8 cellular contexts compared by ENCODE assay signal in genomic region chr1:15617173-15617873, GRCh38. TPM values are rescaled to one million over a fixed set of nuclear protein-coding genes. Genes with fewer than 3 reads are reported as not detected.
DNase-seq lines count a peak whose midpoint lies in the region; ATAC-seq and TF ChIP-seq lines count a peak whose summit lies in the region.

DDI2 (plus strand) TSS chr1:15617458; CDS start chr1:15617671, 213 bp downstream.

- H3K27ac ChIP-seq in adipose tissue (ENCODE audit: low read depth, low read length) (peak within 1 kb of the TSS; percentile 89), heart left ventricle (peak within 1 kb of the TSS; percentile 82 to 99 (median 94)), transverse colon (peak within 1 kb of the TSS; percentile 92 to 100 (median 98))

- DNase-seq in GM12864 (ENCODE audit: low read depth) (peak; percentile 74), NCI-H1436 treated with DMSO at 0.1 percent for 48 hours (lab: John Stamatoyannopoulos, UW) (peak; percentile 81), T-cell (peak; percentile 84 to 93 (median 90)), heart left ventricle (peak; percentile 97 to 98 (median 97)), pons (ENCODE audit: low spot score) (peak; percentile 98), transverse colon (peak; percentile 98)

- peak within 1 kb of the TSS; percentile 91 to 92 for H3K27ac Mint-ChIP-seq in T-cell

- H3K27me3 ChIP-seq in heart left ventricle (no peaks in the 10 kb centered on the region), transverse colon (no peaks in the 10 kb centered on the region)

- H3K36me3 ChIP-seq in heart left ventricle (no peaks in the 10 kb centered on the region), transverse colon (no peaks in the 10 kb centered on the region)

- peaks cover 44 to 52% (median 44%) of the 10 kb centered on the region in 3 donors for H3K4me1 Mint-ChIP-seq in T-cell

- POLR2A ChIA-PET in T-cell (lab: Charles Lee) = no interaction called here

- TF ChIP-seq EP300 in transverse colon (IDR thresholded peaks at IDR 0.05; ENCODE audit: low read depth) = no peak

- ATAC-seq in HG02798 (IDR thresholded peaks at IDR 0.05; ENCODE audit: poor library complexity, unreplicated experiment) = peak; percentile 86
- peak; percentile 91 to 96 (median 94) for ATAC-seq in T-cell (replicated peaks in 1 of 4)
- peak; percentile 77 to 96 (median 94) for ATAC-seq in heart left ventricle

- intact Hi-C loops in heart left ventricle (cut with DNase I) (loop anchor here in 4 of 10 donors (1.0 to 5.0 kb wide), 5 partner anchors 14 to 91 kb away; partner anchors contain the start of genes DNAJC16 (in 3 of the 4) and PLEKHM2 (in 1 of the 4)), transverse colon (cut with DNase I; ENCODE audit: low total_unique reads) (no loop called here)

- TF ChIP-seq POLR2A in heart left ventricle (IDR thresholded peaks at IDR 0.05) (peak; percentile 51 to 94), transverse colon (IDR thresholded peaks at IDR 0.05) (peak; percentile 78)

- CTCF ChIA-PET in T-cell (lab: Charles Lee) = interaction anchor here in 1 of 2 donors (0.5 to 2.1 kb wide), 3 partner anchors 14 to 68 kb away, joined by 3 to 9 read pairs (median 4); no protein-coding TSS in a partner anchor

- in situ Hi-C loops in transverse colon (cut with MboI; ENCODE audit: low pct_ligation_motif_present in 1 of 4, low pct_unique_long_range_greater_than_20kb in 1 of 4, low sequenced_read_pairs in 3 of 4) = no loop called here

- WGBS in adipose tissue, 3 donors = 0 to 1% (median 0%) methylated on average over 60 to 74 of the region's 76 CpGs
- 0 to 1% (median 1%) methylated on average over 14 to 76 of the region's 76 CpGs for WGBS in heart left ventricle, 4 donors
- 0 to 1% methylated on average over 3 to 40 of the region's 76 CpGs for WGBS in transverse colon (ENCODE audit: low coverage in 1 of 2), 2 donors

- H3K36me3 Mint-ChIP-seq in T-cell = peaks cover 7% of the 10 kb centered on the region

- H3K4me3 Mint-ChIP-seq in T-cell = peak within 1 kb of the TSS; percentile 90 to 95 (median 92)

- no peaks in the 10 kb centered on the region for H3K27me3 Mint-ChIP-seq in T-cell

- H3K9me3 ChIP-seq in heart left ventricle = no peaks in the 10 kb centered on the region
- no peaks in the 10 kb centered on the region for H3K9me3 ChIP-seq in transverse colon

- peaks cover 8 to 51% (median 39%) of the 10 kb centered on the region in 12 donors for H3K4me1 ChIP-seq in heart left ventricle
- peaks cover 24 to 50% (median 30%) of the 10 kb centered on the region in 4 donors for H3K4me1 ChIP-seq in transverse colon

- H3K4me3 ChIP-seq in GM12864 (ENCODE audit: low read depth, low read length) (peak within 1 kb of the TSS; percentile 74), heart left ventricle (peak within 1 kb of the TSS; percentile 81 to 98 (median 92)), transverse colon (peak within 1 kb of the TSS; percentile 79 to 93 (median 82))

- H3K9me3 Mint-ChIP-seq in T-cell = no peaks in the 10 kb centered on the region

- TF ChIP-seq CTCF in GM12864 (IDR thresholded peaks at IDR 0.05; ENCODE audit: low read depth, low read length, missing control alignments) (no peak), heart left ventricle (IDR thresholded peaks at IDR 0.05) (no peak), transverse colon (IDR thresholded peaks at IDR 0.05) (no peak)

RNA-seq across cellular contexts. Expression of gene DDI2, which starts in this region (rescaled TPM):
- total RNA-seq in T-cell = 10 to 100 TPM; 32.4 to 62.2 (median 60.5) TPM
- polyA plus RNA-seq in adipose tissue = 10 to 100 TPM in 1 of 3 donors, 1 to 10 TPM in 2; 4.2 to 10.4 (median 8.5) TPM
- total RNA-seq in heart left ventricle = 10 to 100 TPM; 15.0 to 33.5 (median 24.5) TPM
- 1 to 10 TPM; 6.2 to 9.4 TPM for polyA plus RNA-seq in heart left ventricle
- 10 to 100 TPM; 28.1 to 95.4 (median 42.9) TPM for total RNA-seq in transverse colon

Comparison
In these comparisons a context has a peak if more than half of its experiments do, and no peak if none do; other contexts are left out.
1. Peak in every context shown above with its lines: DNase-seq, ATAC-seq, H3K4me3 ChIP-seq and H3K27ac ChIP-seq.